12 cellular contexts compared by ENCODE assay signal in the genomic region with DNA sequence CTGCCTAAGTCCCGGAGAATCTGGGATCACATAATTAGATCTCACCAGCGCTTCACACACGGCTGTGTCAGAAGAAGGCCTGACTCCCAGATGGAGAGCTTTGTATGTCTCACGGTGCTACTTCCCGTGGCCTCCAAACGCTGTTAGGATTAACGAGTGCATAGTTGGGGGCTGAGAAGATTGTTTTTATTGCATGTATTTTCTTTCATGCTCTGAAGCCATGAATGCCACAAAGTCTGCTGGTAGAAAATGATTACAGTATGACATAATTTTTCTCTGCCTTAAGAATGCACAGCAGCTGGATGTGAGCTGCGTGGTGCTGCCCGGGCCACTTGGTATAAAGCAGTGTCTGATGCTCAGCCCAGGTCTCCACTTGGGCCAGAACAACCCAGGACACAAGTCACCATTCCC.
DNase-seq lines count a peak whose midpoint lies in the region; ATAC-seq and TF ChIP-seq lines count a peak whose summit lies in the region.
"Had no signal": no experiment of that assay in that cellular context is flagged by ENCODE, and none has a peak within 500 bp of the region (broad histone marks: within the 10 kb centered on the region; RNA-seq: fewer than 3 reads in every experiment).

No MANE protein-coding gene starts in this region.

- no peak overlapping the region for H3K9ac ChIP-seq in SK-N-MC (ENCODE audit: insufficient read length)

- intact Hi-C loops in sciatic nerve (cut with DNase I) = no loop called here

- no peak overlapping the region for H3K27ac ChIP-seq in SK-N-MC
- no peak overlapping the region for H3K27ac ChIP-seq in RWPE1
- H3K27ac ChIP-seq: heart right ventricle had no signal

- peak; percentile 86 for DNase-seq in ELR (ENCODE audit: low read depth)
- peak; percentile 1 for DNase-seq in SK-N-MC (ENCODE audit: low read depth, low spot score)
- DNase-seq in fibroblast of the conjunctiva (ENCODE audit: low read depth) = peak; percentile 70
- DNase-seq in sciatic nerve (ENCODE audit: low spot score) = peak; percentile 54
- DNase-seq in iPS-NIHi11 (ENCODE audit: low spot score) = no peak
- DNase-seq in CD1c-positive myeloid dendritic cell (ENCODE audit: extremely low spot score) = no peak
- no peak for DNase-seq in AML-193 (lab: John Stamatoyannopoulos, UW)
- DNase-seq in RWPE1 (ENCODE audit: low spot score) = no peak
- DNase-seq: activated CD4-positive, alpha-beta T cell treated with anti-CD3 and anti-CD28 coated beads, Interleukin-2, amount 50 U/mL, for 4 hours; DND-41; heart right ventricle; NCI-H2029 treated with DMSO at 0.1 percent for 48 hours had no signal

- CTCF ChIA-PET in RWPE1 (lab: Yijun Ruan, JAX) = interaction anchor here (0.5 kb wide), 1 partner anchor 29 kb away, joined by 3 read pairs; no protein-coding TSS in a partner anchor

- peaks cover 6% of the 10 kb centered on the region for H3K9me3 ChIP-seq in SK-N-MC (ENCODE audit: low read depth, low read length)

- no peak overlapping the region for H3K4me3 ChIP-seq in SK-N-MC
- H3K4me3 ChIP-seq: heart right ventricle had no signal

- no peak for TF ChIP-seq CTCF in RWPE1 (conservative IDR thresholded peaks at IDR 0.05; ENCODE audit: low read depth)

- ATAC-seq in sciatic nerve = peak; percentile 76
- ATAC-seq: heart right ventricle had no signal

- POLR2A ChIA-PET in RWPE1 (lab: Yijun Ruan, JAX; ENCODE audit: low non-redundant PET) = no interaction called here

- H3K36me3 ChIP-seq in SK-N-MC (ENCODE audit: insufficient read depth, low read length) = no peaks in the 10 kb centered on the region

Comparison
In these comparisons a context has a peak if more than half of its experiments do, and no peak if none do; other contexts are left out.
1. DNase-seq: peak in ELR (single experiment), SK-N-MC (single experiment), fibroblast of the conjunctiva (single experiment) and sciatic nerve (single experiment); none in iPS-NIHi11 (single experiment), CD1c-positive myeloid dendritic cell (single experiment), AML-193 (0 of 2) and RWPE1 (single experiment).